Comparison of ENCODE assay signal across 9 cellular contexts in genomic region chr3:46943237-46944187, GRCh38. TPM values are rescaled to one million over a fixed set of nuclear protein-coding genes. Genes with fewer than 3 reads are reported as not detected.
DNase-seq lines count a peak whose midpoint lies in the region; ATAC-seq, FAIRE-seq and TF ChIP-seq lines count a peak whose summit lies in the region.
"Had no signal": no experiment of that assay in that cellular context is flagged by ENCODE, and none has a peak within 500 bp of the region (broad histone marks: within the 10 kb centered on the region; RNA-seq: fewer than 3 reads in every experiment).

No MANE protein-coding gene starts in this region.

- no peak overlapping the region for H2BK120ac ChIP-seq in H1 (replicated peaks; ENCODE audit: low read depth, low read length)
- H2BK120ac ChIP-seq in mesenchymal stem cell (ENCODE audit: low read depth, low read length) = no peak overlapping the region

- DNase-seq in A172 (ENCODE audit: low spot score) (peak; percentile 68), H1 (ENCODE audit: low read depth in 1 of 2, low spot score in 2 of 2) (no peak), mesenchymal stem cell (no peak), BE2C (no peak), SHP77 treated with DMSO at 0.1 percent for 48 hours (lab: John Stamatoyannopoulos, UW) (no peak)
- DNase-seq: stimulated activated naive CD8-positive, alpha-beta T cell treated with anti-CD3 and anti-CD28 coated beads, Interleukin-15, Interleukin-2, amounts not matched to agents 100 U/mL and 50 U/mL, for 24 hours had no signal

- CTCF ChIA-PET in H1 (lab: Charles Lee; ENCODE audit: partially characterized antibody) = interaction anchor here (0.9 to 1.9 kb wide), 5 partner anchors 8 to 49 kb away, joined by 3 to 8 read pairs (median 6); no protein-coding TSS in a partner anchor

- H3K4me1 ChIP-seq in H1 (replicated peaks in 1 of 4; ENCODE audit: control insufficient read depth in 3 of 4, insufficient read depth in 4 of 4, low read length in 3 of 4) (peaks cover 5 to 14% (median 9%) of the 10 kb centered on the region in 4 experiments; a peak in 5 of 7 replicates), mesenchymal stem cell (ENCODE audit: control insufficient read depth, insufficient read depth, low read depth, low read length) (peaks cover 61% of the 10 kb centered on the region), BE2C (peaks cover 16% of the 10 kb centered on the region)

- H3K4me3 ChIP-seq in H1 (ENCODE audit: extremely low read depth in 1 of 4, insufficient read depth in 2 of 4, low read depth in 3 of 4, low read length in 4 of 4) = no peak overlapping the region
- no peak overlapping the region for H3K4me3 ChIP-seq in mesenchymal stem cell (ENCODE audit: insufficient read depth in 1 of 2, low read depth in 1 of 2, low read length in 2 of 2)
- H3K4me3 ChIP-seq in BE2C (ENCODE audit: low read depth, low read length) = no peak overlapping the region

- peak; percentile 37 for ATAC-seq in HG02798 (IDR thresholded peaks at IDR 0.05; ENCODE audit: poor library complexity, unreplicated experiment)
- no peak for ATAC-seq in HG02970 (IDR thresholded peaks at IDR 0.05; ENCODE audit: low FRiP score, unreplicated experiment)
- no peak for ATAC-seq in GM21381 (IDR thresholded peaks at IDR 0.05; ENCODE audit: unreplicated experiment)
- ATAC-seq: stimulated activated naive CD8-positive, alpha-beta T cell treated with anti-CD3 and anti-CD28 coated beads, Interleukin-15, Interleukin-2, amounts not matched to agents 100 U/mL and 50 U/mL, for 24 hours had no signal

- H2BK20ac ChIP-seq in H1 (ENCODE audit: low read length) = no peak overlapping the region

- H3K9ac ChIP-seq in H1 (replicated peaks in 1 of 4; ENCODE audit: extremely low read depth in 1 of 4, low read depth in 3 of 4, low read length in 3 of 4) = 0 out of 7 replicates have a peak overlapping the region, but pooled peaks of 1 of the 4 experiments have one; percentile 8
- H3K9ac ChIP-seq in mesenchymal stem cell (ENCODE audit: low read length) = no peak overlapping the region

- no peak overlapping the region for H3K18ac ChIP-seq in H1 (ENCODE audit: extremely low read depth, low read length)
- no peak overlapping the region for H3K18ac ChIP-seq in mesenchymal stem cell (ENCODE audit: low read depth in 1 of 2, low read length in 2 of 2)

- H4K91ac ChIP-seq in H1 (replicated peaks; ENCODE audit: insufficient read length, low read length) (no peak overlapping the region), mesenchymal stem cell (ENCODE audit: low read length) (peak overlapping the region; percentile 12)

- H4K20me1 ChIP-seq in H1 (replicated peaks in 1 of 2; ENCODE audit: control insufficient read depth in 1 of 2, insufficient read depth in 2 of 2, low read length in 2 of 2) = peaks cover 36 to 49% of the 10 kb centered on the region in 2 experiments

- FAIRE-seq in H1 (lab: Jason Lieb, UNC) = no peak

- H2BK5ac ChIP-seq in H1 (ENCODE audit: low read depth, low read length) = no peak overlapping the region; the same call in 1 of the 2 replicates
- H2BK5ac ChIP-seq in mesenchymal stem cell (ENCODE audit: low read depth, low read length, poor library complexity, severe bottlenecking) = no peak overlapping the region

- peaks cover 8 to 86% of the 10 kb centered on the region in 2 experiments for H3K79me2 ChIP-seq in H1 (ENCODE audit: control insufficient read depth in 1 of 2, insufficient read depth in 2 of 2, low read length in 2 of 2)

- no peak for TF ChIP-seq CTCF in H1 (IDR thresholded peaks at IDR 0.05; ENCODE audit: control extremely low read depth in 1 of 3, insufficient read depth in 1 of 3, low read depth in 1 of 3, low read length in 3 of 3)
- TF ChIP-seq CTCF in BE2C (IDR thresholded peaks at IDR 0.05; ENCODE audit: low read depth, low read length) = no peak

- H4K5ac ChIP-seq in H1 (ENCODE audit: insufficient read length, low read depth, low read length) = no peak overlapping the region

- H3K4ac ChIP-seq in H1 (replicated peaks; ENCODE audit: insufficient read length, low read depth, low read length) = no peak overlapping the region
- peak overlapping the region in 1 of 2 experiments; percentile 26 for H3K4ac ChIP-seq in mesenchymal stem cell (ENCODE audit: low read depth in 1 of 2, low read length in 2 of 2)

- H3K9me3 ChIP-seq in H1 (ENCODE audit: insufficient read depth in 2 of 2, low read depth in 1 of 2, low read length in 1 of 2) = no peaks in the 10 kb centered on the region
- H3K9me3 ChIP-seq in mesenchymal stem cell (ENCODE audit: control insufficient read depth, low read length) = no peaks in the 10 kb centered on the region
- no peaks in the 10 kb centered on the region for H3K9me3 ChIP-seq in BE2C

- H3K56ac ChIP-seq in H1 (replicated peaks; ENCODE audit: insufficient read length, low read depth, low read length) = no peak overlapping the region

- no peak overlapping the region; the same call in 1 of the 2 replicates for H2AK5ac ChIP-seq in H1 (ENCODE audit: low read depth, low read length)
- peak overlapping the region; percentile 86 for H2AK5ac ChIP-seq in mesenchymal stem cell (ENCODE audit: low read length, severe bottlenecking)

- H4K8ac ChIP-seq in H1 (ENCODE audit: extremely low read depth, insufficient read depth, low read length) (peak overlapping the region; percentile 43), mesenchymal stem cell (ENCODE audit: low read length) (no peak overlapping the region)

- TF ChIP-seq POLR2A in H1 (IDR thresholded peaks at IDR 0.05; ENCODE audit: control extremely low read depth in 1 of 2, low read depth in 2 of 2, low read length in 2 of 2) = no peak

- H3K36me3 ChIP-seq in H1 (ENCODE audit: control insufficient read depth in 2 of 4, insufficient read depth in 4 of 4, low read length in 3 of 4) = peaks cover 2 to 6% (median 4%) of the 10 kb centered on the region in 4 experiments; a peak in 4 of 8 replicates
- peaks cover 49 to 59% of the 10 kb centered on the region in 2 experiments for H3K36me3 ChIP-seq in mesenchymal stem cell (ENCODE audit: control insufficient read depth in 1 of 2, insufficient read depth in 2 of 2, low read depth in 1 of 2, low read length in 2 of 2)
- no peaks in the 10 kb centered on the region for H3K36me3 ChIP-seq in BE2C

- H2BK12ac ChIP-seq in H1 (ENCODE audit: low read depth, low read length) (no peak overlapping the region), mesenchymal stem cell (ENCODE audit: low read length in 2 of 2) (no peak overlapping the region)

- H2AFZ ChIP-seq in H1 (ENCODE audit: low read length) (no peak overlapping the region), mesenchymal stem cell (ENCODE audit: low read depth, low read length) (no peak overlapping the region)

- no peak overlapping the region for H2BK15ac ChIP-seq in H1 (ENCODE audit: low read length)
- no peak overlapping the region for H2BK15ac ChIP-seq in mesenchymal stem cell (ENCODE audit: low read depth, poor library complexity, severe bottlenecking)

- TF ChIP-seq RAD21 in H1 (IDR thresholded peaks at IDR 0.05 in 1 of 2, conservative IDR thresholded peaks at IDR 0.05 in 1 of 2; ENCODE audit: low read depth in 2 of 2, low read length in 2 of 2) = no peak

- H3K27me3 ChIP-seq in H1 (replicated peaks in 1 of 4; ENCODE audit: control insufficient read depth in 3 of 4, extremely low read depth in 1 of 4, insufficient read depth in 3 of 4, low read length in 3 of 4) (no peaks in the 10 kb centered on the region), mesenchymal stem cell (ENCODE audit: control insufficient read depth in 1 of 2, insufficient read depth in 1 of 2, low read length in 2 of 2) (no peaks in the 10 kb centered on the region), BE2C (no peaks in the 10 kb centered on the region)

- H3K23me2 ChIP-seq in H1 (ENCODE audit: low read depth, low read length) = no peaks in the 10 kb centered on the region; the same call in 1 of the 2 replicates

- POLR2A ChIA-PET in H1 (lab: Charles Lee; ENCODE audit: partially characterized antibody) = interaction anchor here (1.0 to 1.7 kb wide), 3 partner anchors 8 to 48 kb away, joined by 3 to 8 read pairs (median 4); no protein-coding TSS in a partner anchor

- no peak overlapping the region for H3K14ac ChIP-seq in H1 (ENCODE audit: insufficient read length)
- no peak overlapping the region for H3K14ac ChIP-seq in mesenchymal stem cell (ENCODE audit: low read length in 2 of 2)

- H3K79me1 ChIP-seq in H1 (ENCODE audit: low read depth, low read length) (peaks cover 37% of the 10 kb centered on the region), mesenchymal stem cell (replicated peaks; ENCODE audit: low read length, poor library complexity, severe bottlenecking) (peaks cover 47% of the 10 kb centered on the region)

- H3K4me2 ChIP-seq in H1 (ENCODE audit: insufficient read depth in 1 of 2, low read depth in 2 of 2, low read length in 2 of 2) = no peak overlapping the region
- H3K4me2 ChIP-seq in mesenchymal stem cell (ENCODE audit: low read length, poor library complexity, severe bottlenecking) = peak overlapping the region; percentile 32

- WGBS in H1 (ENCODE audit: extremely low coverage in 1 of 2, insufficient coverage in 1 of 2, insufficient read length in 1 of 2, insufficient replicate concordance in 2 of 2, low coverage in 1 of 2, low lambda C conversion rate in 2 of 2, missing lambda C conversion rate in 1 of 2), 2 experiments = 93% methylated on average over 12 of the region's 12 CpGs; no CpG with 5 or more reads in 1 of the 2 experiments
- WGBS in mesenchymal stem cell = 86% methylated on average over 12 of the region's 12 CpGs

- no peak for TF ChIP-seq EP300 in H1 (IDR thresholded peaks at IDR 0.05; ENCODE audit: borderline replicate concordance in 1 of 2, low read depth in 2 of 2, low read length in 2 of 2)

- H3K27ac ChIP-seq in H1 (ENCODE audit: low read depth, low read length) (no peak overlapping the region), mesenchymal stem cell (ENCODE audit: low read length, poor library complexity, severe bottlenecking) (peak overlapping the region; percentile 85)

- H3K23ac ChIP-seq in H1 (ENCODE audit: insufficient read length) (no peak overlapping the region), mesenchymal stem cell (ENCODE audit: low read length in 2 of 2) (no peak overlapping the region)

RNA-seq across cellular contexts. Expression of gene CCDC12, which starts 33.0 kb away (rescaled TPM):
- 21.1 and 32.5 TPM in 2 replicates for total RNA-seq in A172 (2014; rRNA removed; shearing (Covaris generic))
- total RNA-seq in H1 (2021; fragmentation: NEBNext Ultra II Directional; extraction: Animal tissue kit (Norgen Biotek cat#: 25700)) = 41.3 and 44.4 TPM in 2 replicates
- polyA plus RNA-seq in H1 (2011; rRNA removed) = 29.5 and 41.5 TPM in 2 replicates
- polyA plus RNA-seq in H1 (2011; cell fraction: cytosol; rRNA removed) = 57.2 TPM
- 37.1 TPM for polyA plus RNA-seq in H1 (2011; cell fraction: nucleus; rRNA removed)
- 50.0 to 59.6 TPM (median 58.4 TPM) in 4 replicates for polyA plus RNA-seq in H1 (2012, experiment 1 of 2)
- polyA plus RNA-seq in H1 (2012, experiment 2 of 2) = 27.9 TPM
- 39.5 TPM for polyA plus RNA-seq in H1 (2013, experiment 1 of 2)
- 41.8 TPM for polyA plus RNA-seq in H1 (2013, experiment 2 of 2)
- polyA minus RNA-seq in H1 (2011; rRNA and poly(A)+ RNA removed) = 20.6 and 38.9 TPM in 2 replicates
- 12.0 TPM for polyA minus RNA-seq in H1 (2011; cell fraction: cytosol; rRNA and poly(A)+ RNA removed)
- 55.5 TPM for polyA minus RNA-seq in H1 (2011; cell fraction: nucleus; rRNA and poly(A)+ RNA removed)
- polyA plus RNA-seq in mesenchymal stem cell (2013, experiment 1 of 2) = 25.6 TPM
- 26.2 TPM for polyA plus RNA-seq in mesenchymal stem cell (2013, experiment 2 of 2)
- 80.9 TPM for polyA plus RNA-seq in BE2C (2012; ENCODE audit: insufficient read depth, insufficient read length, low read depth)

RNA-seq across cellular contexts. Expression of gene NBEAL2, which starts 36.0 kb away (rescaled TPM):
- total RNA-seq in A172 (2014; rRNA removed; shearing (Covaris generic)) = 10.9 and 13.9 TPM in 2 replicates
- total RNA-seq in H1 (2021; fragmentation: NEBNext Ultra II Directional; extraction: Animal tissue kit (Norgen Biotek cat#: 25700)) = 45.8 and 46.9 TPM in 2 replicates
- 27.3 and 47.8 TPM in 2 replicates for polyA plus RNA-seq in H1 (2011; rRNA removed)
- polyA plus RNA-seq in H1 (2011; cell fraction: cytosol; rRNA removed) = 30.9 TPM
- polyA plus RNA-seq in H1 (2011; cell fraction: nucleus; rRNA removed) = 332 TPM
- polyA plus RNA-seq in H1 (2012, experiment 1 of 2) = 36.4 to 64.7 TPM (median 55.9 TPM) in 4 replicates
- 42.2 TPM for polyA plus RNA-seq in H1 (2012, experiment 2 of 2)
- 15.7 TPM for polyA plus RNA-seq in H1 (2013, experiment 1 of 2)
- polyA plus RNA-seq in H1 (2013, experiment 2 of 2) = 14.2 TPM
- 19.1 and 33.7 TPM in 2 replicates for polyA minus RNA-seq in H1 (2011; rRNA and poly(A)+ RNA removed)
- polyA minus RNA-seq in H1 (2011; cell fraction: cytosol; rRNA and poly(A)+ RNA removed) = 16.9 TPM
- 58.1 TPM for polyA minus RNA-seq in H1 (2011; cell fraction: nucleus; rRNA and poly(A)+ RNA removed)
- polyA plus RNA-seq in mesenchymal stem cell (2013, experiment 1 of 2) = 2.0 TPM
- 1.7 TPM for polyA plus RNA-seq in mesenchymal stem cell (2013, experiment 2 of 2)
- 16.3 TPM for polyA plus RNA-seq in BE2C (2012; ENCODE audit: insufficient read depth, insufficient read length, low read depth)
